1 cellular context compared by ENCODE assay signal in genomic region chr3:14289590-14290453, GRCh38.
TF ChIP-seq lines count a peak whose summit lies in the region.

No MANE protein-coding gene starts in this region.

TF ChIP-seq in K562, 482 proteins besides CTCF, POLR2A, EP300 and RAD21 (continued from another document and continues in another):
- no peak for TF ChIP-seq GTF2B (IDR thresholded peaks at IDR 0.05; ENCODE audit: extremely low read depth, insufficient read length)
- TF ChIP-seq NR2C2 (CRISPR knock-in tag; IDR thresholded peaks at IDR 0.05), result no peak
- 0 out of 2 replicates have a peak, but pooled peaks have one; percentile 26 for TF ChIP-seq NR2C2 (tag; IDR thresholded peaks at IDR 0.05)
- no peak for TF ChIP-seq BCLAF1 (IDR thresholded peaks at IDR 0.05; ENCODE audit: borderline replicate concordance in 1 of 2, control insufficient read depth in 1 of 2, low read depth in 2 of 2, low read length in 1 of 2)
- TF ChIP-seq SIN3A (IDR thresholded peaks at IDR 0.05; ENCODE audit: borderline replicate concordance in 2 of 2, control insufficient read depth in 1 of 2, low read depth in 2 of 2, low read length in 2 of 2), result no peak
- no peak for TF ChIP-seq ZBTB9 (CRISPR knock-in tag; IDR thresholded peaks at IDR 0.05)
- TF ChIP-seq HNRNPUL1 (IDR thresholded peaks at IDR 0.05; ENCODE audit: low read length), result no peak
- no peak for TF ChIP-seq WHSC1 (IDR thresholded peaks at IDR 0.05; ENCODE audit: low read length)
- no peak for TF ChIP-seq CHAMP1 (IDR thresholded peaks at IDR 0.05)
- peak; percentile 36; the same call in 1 of the 2 replicates for TF ChIP-seq ARID2 (IDR thresholded peaks at IDR 0.05)
- TF ChIP-seq DIDO1 (tag; IDR thresholded peaks at IDR 0.05; ENCODE audit: low read depth), result no peak
- peak; percentile 75 for TF ChIP-seq ZNF175 (CRISPR knock-in tag; IDR thresholded peaks at IDR 0.05; ENCODE audit: low read depth)
- no peak for TF ChIP-seq ZBTB34 (CRISPR knock-in tag; IDR thresholded peaks at IDR 0.05)
- no peak for TF ChIP-seq RNF219 (CRISPR knock-in tag; IDR thresholded peaks at IDR 0.05)
- no peak for TF ChIP-seq RFX5 (IDR thresholded peaks at IDR 0.05; ENCODE audit: low read depth, low read length)
- no peak for TF ChIP-seq TSC22D4 (tag; IDR thresholded peaks at IDR 0.05)
- no peak for TF ChIP-seq ZNF23 (CRISPR knock-in tag; IDR thresholded peaks at IDR 0.05)
- TF ChIP-seq ZMIZ1 (IDR thresholded peaks at IDR 0.05; ENCODE audit: low read depth in 2 of 2, low read length in 2 of 2), result no peak
- TF ChIP-seq ZNF436 (CRISPR knock-in tag; IDR thresholded peaks at IDR 0.05), result no peak
- TF ChIP-seq TCF15 (CRISPR knock-in tag; IDR thresholded peaks at IDR 0.05), result no peak
- TF ChIP-seq ZFX (CRISPR knock-in tag; IDR thresholded peaks at IDR 0.05), result no peak
- peak; percentile 90; the same call in 1 of the 2 replicates for TF ChIP-seq SMARCA5 (IDR thresholded peaks at IDR 0.05)
- no peak for TF ChIP-seq ZFPM2 (CRISPR knock-in tag; IDR thresholded peaks at IDR 0.05)
- TF ChIP-seq ZNF592 (IDR thresholded peaks at IDR 0.05), result peak; percentile 71
- TF ChIP-seq ZNF197 (CRISPR knock-in tag; IDR thresholded peaks at IDR 0.05; ENCODE audit: low read depth), result no peak
- TF ChIP-seq CUX1 (CRISPR knock-in tag; IDR thresholded peaks at IDR 0.05), result no peak
- TF ChIP-seq TEAD4 (IDR thresholded peaks at IDR 0.05; ENCODE audit: low read length), result 0 out of 2 replicates have a peak, but pooled peaks have one; percentile 19
- no peak for TF ChIP-seq TEAD4 (CRISPR knock-in tag; IDR thresholded peaks at IDR 0.05; ENCODE audit: borderline replicate concordance)
